Comparison of ENCODE assay signal across 1 cellular context in genomic region chr2:38613126-38613848, GRCh38.
TF ChIP-seq lines count a peak whose summit lies in the region.

No MANE protein-coding gene starts in this region.

TF ChIP-seq in K562, 482 proteins besides CTCF, POLR2A, EP300 and RAD21 (continued from another document and continues in another):
- TF ChIP-seq ILK (tag; IDR thresholded peaks at IDR 0.05; ENCODE audit: borderline replicate concordance, low read depth) (no peak), ZBTB17 (CRISPR knock-in tag; IDR thresholded peaks at IDR 0.05) (no peak), TGIF2 (CRISPR knock-in tag; IDR thresholded peaks at IDR 0.05) (no peak), YBX1 (IDR thresholded peaks at IDR 0.05) (no peak), SAP30 (IDR thresholded peaks at IDR 0.05; ENCODE audit: borderline replicate concordance, insufficient read depth, low read depth, low read length, poor library complexity, severe bottlenecking) (no peak), ZNF436 (CRISPR knock-in tag; IDR thresholded peaks at IDR 0.05) (no peak), ZNF175 (CRISPR knock-in tag; IDR thresholded peaks at IDR 0.05; ENCODE audit: low read depth) (no peak), HES1 (IDR thresholded peaks at IDR 0.05; ENCODE audit: low read depth) (0 out of 2 replicates have a peak, but pooled peaks have one; percentile 23), SMC3 (conservative IDR thresholded peaks at IDR 0.05; ENCODE audit: insufficient read depth, low read depth, low read length) (no peak), HMGN3 (IDR thresholded peaks at IDR 0.05; ENCODE audit: borderline replicate concordance, extremely low read depth, insufficient read length, low read depth, low read length) (no peak), ZNF431 (CRISPR knock-in tag; IDR thresholded peaks at IDR 0.05) (no peak), STAT5B (CRISPR knock-in tag; IDR thresholded peaks at IDR 0.05) (no peak), EP400 (IDR thresholded peaks at IDR 0.05) (peak; percentile 32; the same call in 1 of the 2 replicates), UBTF (IDR thresholded peaks at IDR 0.05; ENCODE audit: borderline replicate concordance in 1 of 2, low read depth in 2 of 2, low read length in 2 of 2) (no peak), GATAD2B (IDR thresholded peaks at IDR 0.05; ENCODE audit: borderline replicate concordance) (0 out of 2 replicates have a peak, but pooled peaks have one; percentile 25), KAT7 (CRISPR knock-in tag; IDR thresholded peaks at IDR 0.05; ENCODE audit: borderline replicate concordance) (no peak), U2AF2 (optimal IDR thresholded peaks at IDR 0.05; ENCODE audit: low read depth, low read length) (no peak), L3MBTL2 (IDR thresholded peaks at IDR 0.05) (peak; percentile 10; the same call in 1 of the 2 replicates), SRSF7 (optimal IDR thresholded peaks at IDR 0.05; ENCODE audit: low read depth, low read length) (no peak), FOXK1 (CRISPR knock-in tag; IDR thresholded peaks at IDR 0.05; ENCODE audit: borderline replicate concordance) (no peak), FOXP1 (CRISPR knock-in tag; IDR thresholded peaks at IDR 0.05) (no peak), RBBP5 (IDR thresholded peaks at IDR 0.05; ENCODE audit: borderline replicate concordance, insufficient read depth, low read length, poor library complexity, severe bottlenecking) (no peak), ARID3A (IDR thresholded peaks at IDR 0.05; ENCODE audit: borderline replicate concordance, low read depth, low read length) (0 out of 2 replicates have a peak, but pooled peaks have one; percentile 43), CBX8 (IDR thresholded peaks at IDR 0.05; ENCODE audit: borderline replicate concordance, extremely low read depth, low read depth, low read length, poor library complexity, severe bottlenecking) (no peak), GABPB2 (CRISPR knock-in tag; conservative IDR thresholded peaks at IDR 0.05) (no peak), SIX5 (IDR thresholded peaks at IDR 0.05; ENCODE audit: borderline replicate concordance in 1 of 2, insufficient read depth in 1 of 2, low read depth in 1 of 2, low read length in 2 of 2) (no peak), ZNF184 (CRISPR knock-in tag; IDR thresholded peaks at IDR 0.05) (no peak), ZNF644 (tag; IDR thresholded peaks at IDR 0.05; ENCODE audit: low read depth) (no peak), ZNF24 (IDR thresholded peaks at IDR 0.05) (no peak), ZNF695 (CRISPR knock-in tag; IDR thresholded peaks at IDR 0.05) (no peak), GTF2E2 (tag; IDR thresholded peaks at IDR 0.05) (no peak), ZNF408 (CRISPR knock-in tag; IDR thresholded peaks at IDR 0.05; ENCODE audit: low read depth) (no peak), C11orf30 (IDR thresholded peaks at IDR 0.05; ENCODE audit: low read depth) (peak; percentile 45), SAFB (IDR thresholded peaks at IDR 0.05; ENCODE audit: borderline replicate concordance, low read depth, low read length) (no peak), CEBPB (tag; IDR thresholded peaks at IDR 0.05) (peak; percentile 41; the same call in 1 of the 2 replicates), ZNF217 (CRISPR knock-in tag; IDR thresholded peaks at IDR 0.05) (no peak)
- TF ChIP-seq, protein P1, sequence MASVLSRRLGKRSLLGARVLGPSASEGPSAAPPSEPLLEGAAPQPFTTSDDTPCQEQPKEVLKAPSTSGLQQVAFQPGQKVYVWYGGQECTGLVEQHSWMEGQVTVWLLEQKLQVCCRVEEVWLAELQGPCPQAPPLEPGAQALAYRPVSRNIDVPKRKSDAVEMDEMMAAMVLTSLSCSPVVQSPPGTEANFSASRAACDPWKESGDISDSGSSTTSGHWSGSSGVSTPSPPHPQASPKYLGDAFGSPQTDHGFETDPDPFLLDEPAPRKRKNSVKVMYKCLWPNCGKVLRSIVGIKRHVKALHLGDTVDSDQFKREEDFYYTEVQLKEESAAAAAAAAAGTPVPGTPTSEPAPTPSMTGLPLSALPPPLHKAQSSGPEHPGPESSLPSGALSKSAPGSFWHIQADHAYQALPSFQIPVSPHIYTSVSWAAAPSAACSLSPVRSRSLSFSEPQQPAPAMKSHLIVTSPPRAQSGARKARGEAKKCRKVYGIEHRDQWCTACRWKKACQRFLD (CRISPR knock-in tag; IDR thresholded peaks at IDR 0.05), result 0 out of 2 replicates have a peak, but pooled peaks have one; percentile 20
- TF ChIP-seq, protein P2, sequence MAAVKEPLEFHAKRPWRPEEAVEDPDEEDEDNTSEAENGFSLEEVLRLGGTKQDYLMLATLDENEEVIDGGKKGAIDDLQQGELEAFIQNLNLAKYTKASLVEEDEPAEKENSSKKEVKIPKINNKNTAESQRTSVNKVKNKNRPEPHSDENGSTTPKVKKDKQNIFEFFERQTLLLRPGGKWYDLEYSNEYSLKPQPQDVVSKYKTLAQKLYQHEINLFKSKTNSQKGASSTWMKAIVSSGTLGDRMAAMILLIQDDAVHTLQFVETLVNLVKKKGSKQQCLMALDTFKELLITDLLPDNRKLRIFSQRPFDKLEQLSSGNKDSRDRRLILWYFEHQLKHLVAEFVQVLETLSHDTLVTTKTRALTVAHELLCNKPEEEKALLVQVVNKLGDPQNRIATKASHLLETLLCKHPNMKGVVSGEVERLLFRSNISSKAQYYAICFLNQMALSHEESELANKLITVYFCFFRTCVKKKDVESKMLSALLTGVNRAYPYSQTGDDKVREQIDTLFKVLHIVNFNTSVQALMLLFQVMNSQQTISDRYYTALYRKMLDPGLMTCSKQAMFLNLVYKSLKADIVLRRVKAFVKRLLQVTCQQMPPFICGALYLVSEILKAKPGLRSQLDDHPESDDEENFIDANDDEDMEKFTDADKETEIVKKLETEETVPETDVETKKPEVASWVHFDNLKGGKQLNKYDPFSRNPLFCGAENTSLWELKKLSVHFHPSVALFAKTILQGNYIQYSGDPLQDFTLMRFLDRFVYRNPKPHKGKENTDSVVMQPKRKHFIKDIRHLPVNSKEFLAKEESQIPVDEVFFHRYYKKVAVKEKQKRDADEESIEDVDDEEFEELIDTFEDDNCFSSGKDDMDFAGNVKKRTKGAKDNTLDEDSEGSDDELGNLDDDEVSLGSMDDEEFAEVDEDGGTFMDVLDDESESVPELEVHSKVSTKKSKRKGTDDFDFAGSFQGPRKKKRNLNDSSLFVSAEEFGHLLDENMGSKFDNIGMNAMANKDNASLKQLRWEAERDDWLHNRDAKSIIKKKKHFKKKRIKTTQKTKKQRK (IDR thresholded peaks at IDR 0.05; ENCODE audit: borderline replicate concordance, low read depth, low read length), result no peak
- TF ChIP-seq, protein P3, sequence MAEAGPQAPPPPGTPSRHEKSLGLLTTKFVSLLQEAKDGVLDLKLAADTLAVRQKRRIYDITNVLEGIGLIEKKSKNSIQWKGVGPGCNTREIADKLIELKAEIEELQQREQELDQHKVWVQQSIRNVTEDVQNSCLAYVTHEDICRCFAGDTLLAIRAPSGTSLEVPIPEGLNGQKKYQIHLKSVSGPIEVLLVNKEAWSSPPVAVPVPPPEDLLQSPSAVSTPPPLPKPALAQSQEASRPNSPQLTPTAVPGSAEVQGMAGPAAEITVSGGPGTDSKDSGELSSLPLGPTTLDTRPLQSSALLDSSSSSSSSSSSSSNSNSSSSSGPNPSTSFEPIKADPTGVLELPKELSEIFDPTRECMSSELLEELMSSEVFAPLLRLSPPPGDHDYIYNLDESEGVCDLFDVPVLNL (CRISPR knock-in tag; IDR thresholded peaks at IDR 0.05; ENCODE audit: low read depth), result no peak
- TF ChIP-seq, protein P4, sequence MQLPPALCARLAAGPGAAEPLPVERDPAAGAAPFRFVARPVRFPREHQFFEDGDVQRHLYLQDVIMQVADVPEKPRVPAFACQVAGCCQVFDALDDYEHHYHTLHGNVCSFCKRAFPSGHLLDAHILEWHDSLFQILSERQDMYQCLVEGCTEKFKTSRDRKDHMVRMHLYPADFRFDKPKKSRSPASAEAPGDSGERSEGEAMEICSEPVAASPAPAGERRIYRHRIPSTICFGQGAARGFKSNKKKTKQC (CRISPR knock-in tag; IDR thresholded peaks at IDR 0.05), result no peak
- TF ChIP-seq, protein P5, sequence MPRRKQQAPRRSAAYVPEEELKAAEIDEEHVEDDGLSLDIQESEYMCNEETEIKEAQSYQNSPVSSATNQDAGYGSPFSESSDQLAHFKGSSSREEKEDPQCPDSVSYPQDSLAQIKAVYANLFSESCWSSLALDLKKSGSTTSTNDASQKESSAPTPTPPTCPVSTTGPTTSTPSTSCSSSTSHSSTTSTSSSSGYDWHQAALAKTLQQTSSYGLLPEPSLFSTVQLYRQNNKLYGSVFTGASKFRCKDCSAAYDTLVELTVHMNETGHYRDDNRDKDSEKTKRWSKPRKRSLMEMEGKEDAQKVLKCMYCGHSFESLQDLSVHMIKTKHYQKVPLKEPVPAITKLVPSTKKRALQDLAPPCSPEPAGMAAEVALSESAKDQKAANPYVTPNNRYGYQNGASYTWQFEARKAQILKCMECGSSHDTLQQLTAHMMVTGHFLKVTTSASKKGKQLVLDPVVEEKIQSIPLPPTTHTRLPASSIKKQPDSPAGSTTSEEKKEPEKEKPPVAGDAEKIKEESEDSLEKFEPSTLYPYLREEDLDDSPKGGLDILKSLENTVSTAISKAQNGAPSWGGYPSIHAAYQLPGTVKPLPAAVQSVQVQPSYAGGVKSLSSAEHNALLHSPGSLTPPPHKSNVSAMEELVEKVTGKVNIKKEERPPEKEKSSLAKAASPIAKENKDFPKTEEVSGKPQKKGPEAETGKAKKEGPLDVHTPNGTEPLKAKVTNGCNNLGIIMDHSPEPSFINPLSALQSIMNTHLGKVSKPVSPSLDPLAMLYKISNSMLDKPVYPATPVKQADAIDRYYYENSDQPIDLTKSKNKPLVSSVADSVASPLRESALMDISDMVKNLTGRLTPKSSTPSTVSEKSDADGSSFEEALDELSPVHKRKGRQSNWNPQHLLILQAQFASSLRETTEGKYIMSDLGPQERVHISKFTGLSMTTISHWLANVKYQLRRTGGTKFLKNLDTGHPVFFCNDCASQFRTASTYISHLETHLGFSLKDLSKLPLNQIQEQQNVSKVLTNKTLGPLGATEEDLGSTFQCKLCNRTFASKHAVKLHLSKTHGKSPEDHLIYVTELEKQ (CRISPR knock-in tag; IDR thresholded peaks at IDR 0.05), result no peak
